Comparison of ENCODE assay signal across 8 cellular contexts in the genomic region with DNA sequence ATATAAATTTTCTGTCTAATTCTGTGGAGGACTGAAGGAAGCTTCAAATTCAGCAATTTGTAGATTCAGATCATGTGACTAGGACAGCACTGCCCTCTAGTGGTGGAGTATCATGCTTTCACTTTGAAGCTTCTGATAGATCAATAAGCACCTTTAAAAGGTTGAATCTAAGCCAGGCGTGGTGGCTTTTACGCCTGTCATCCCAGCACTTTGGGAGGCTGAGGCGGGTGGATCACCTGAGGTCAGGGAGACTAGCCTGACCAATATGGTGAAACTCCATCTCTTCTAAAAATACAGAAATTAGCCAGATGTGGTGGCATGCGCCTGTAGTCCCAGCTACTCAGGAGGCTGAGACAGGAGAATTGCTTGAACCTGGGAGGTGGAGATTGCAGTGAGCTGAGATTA. TPM values are rescaled to one million over a fixed set of nuclear protein-coding genes. Genes with fewer than 3 reads are reported as not detected.
A peak's percentile ranks its signal among the peaks of the same experiment; 100 is the strongest.
DNase-seq lines count a peak whose midpoint lies in the region; ATAC-seq, FAIRE-seq and TF ChIP-seq lines count a peak whose summit lies in the region.
"Not testable (repeated sequence)": the region's sequence is repeated elsewhere in the genome, so short reads cannot be mapped to it uniquely, and the experiment has no call there.

No MANE protein-coding gene starts in this region.

- 72% methylated on average over 4 of the region's 4 CpGs for WGBS in HepG2 (ENCODE audit: low lambda C conversion rate)

- peak; percentile 45; the same call in 1 of the 2 replicates for TF ChIP-seq RAD21 in HepG2 (CRISPR knock-in tag; IDR thresholded peaks at IDR 0.05)

- in situ Hi-C loops in HepG2 (cut with HindIII; ENCODE audit: extremely low pct_ligation_motif_present, low pct_unique_long_range_greater_than_20kb) = loop anchor here (5.0 kb wide), 1 partner anchor 91 kb away; no protein-coding TSS in a partner anchor

- not testable (repeated sequence) for H3K4me3 ChIP-seq in AG04450 (ENCODE audit: low read depth, low read length); RWPE2 (ENCODE audit: severe bottlenecking); HepG2 (replicated peaks in 1 of 3; ENCODE audit: insufficient read depth in 1 of 3, low read depth in 2 of 3, low read length in 3 of 3)

- TF ChIP-seq CTCF in AG04450 (IDR thresholded peaks at IDR 0.05; ENCODE audit: low read depth, low read length) (peak; percentile 72), RWPE2 (IDR thresholded peaks at IDR 0.05; ENCODE audit: poor library complexity, severe bottlenecking) (peak; percentile 86), HepG2 (CRISPR knock-in tag; IDR thresholded peaks at IDR 0.05) (peak; percentile 78)

- peaks cover 95% of the 10 kb centered on the region for H4K20me1 ChIP-seq in HepG2 (ENCODE audit: insufficient read depth, low read length)

- not testable (repeated sequence) for TF ChIP-seq POLR2A in HepG2 (IDR thresholded peaks at IDR 0.05; ENCODE audit: insufficient read depth in 1 of 2, low read depth in 2 of 2, low read length in 2 of 2)

- H3K4me2 ChIP-seq in HepG2 (ENCODE audit: low read depth, low read length) = not testable (repeated sequence)

- H3K27ac ChIP-seq in AG04450 (ENCODE audit: low read depth, low read length); HepG2 (ENCODE audit: extremely low read length, insufficient read depth, low read length): not testable (repeated sequence)
- peak overlapping the region; percentile 7 for H3K27ac ChIP-seq in RWPE2 (ENCODE audit: poor library complexity, severe bottlenecking)

- not testable (repeated sequence) for BruUV-seq in HepG2 (replicated peaks; lab: Mats Ljungman, UMichigan)

- not testable (repeated sequence) for H3K27ac Mint-ChIP-seq in effector memory CD8-positive, alpha-beta T cell

- not testable (repeated sequence) for H3K9me3 ChIP-seq in AG04450 (ENCODE audit: control insufficient read depth, insufficient read depth, low read length); RWPE2 (ENCODE audit: severe bottlenecking); HepG2 (ENCODE audit: low read length)

- peaks cover 46% of the 10 kb centered on the region for H3K4me1 ChIP-seq in RWPE2 (ENCODE audit: insufficient read depth, poor library complexity, severe bottlenecking)
- H3K4me1 ChIP-seq in HepG2 (ENCODE audit: insufficient read depth, low read length) = peaks cover 47% of the 10 kb centered on the region

- peaks cover 95% of the 10 kb centered on the region for H3K79me2 ChIP-seq in HepG2 (ENCODE audit: insufficient read depth, low read length)

- DNase-seq in AG04450 (ENCODE audit: low read depth, low spot score) = peak; percentile 24
- DNase-seq in NCI-H1105 treated with DMSO at 0.1 percent for 48 hours (lab: John Stamatoyannopoulos, UW) = peak; percentile 82
- DNase-seq in RWPE2 (ENCODE audit: low spot score) = not testable (repeated sequence)
- DNase-seq in activated CD8-positive, alpha-beta memory T cell treated with anti-CD3 and anti-CD28 coated beads, Interleukin-2, amount 50 U/mL, for 48 hours = peak; percentile 64
- DNase-seq in effector memory CD8-positive, alpha-beta T cell = peak; percentile 28 to 41 (median 36)
- DNase-seq in HepG2 (ENCODE audit: low spot score) = peak; percentile 68
- DNase-seq in stimulated activated CD4-positive, alpha-beta T cell treated with anti-CD3 and anti-CD28 coated beads, Interleukin-1b, Interleukin-23, amount 100 ng/mL, for 24 hours (ENCODE audit: low read depth in 4 of 4, low spot score in 1 of 4) = peak; percentile 23 to 42 (median 32)

- H3K27me3 ChIP-seq in AG04450 (ENCODE audit: control insufficient read depth, insufficient read depth, low read length); RWPE2 (ENCODE audit: insufficient read depth, poor library complexity, severe bottlenecking); HepG2 (ENCODE audit: control insufficient read depth in 1 of 2, insufficient read depth in 2 of 2, low read length in 2 of 2): not testable (repeated sequence)

- CTCF ChIA-PET in AG04450 (lab: Charles Lee) = interaction anchor here (0.6 to 3.9 kb wide), 35 partner anchors 10 to 154 kb away, joined by 3 to 70 read pairs (median 4); no protein-coding TSS in a partner anchor
- CTCF ChIA-PET in HepG2 (lab: Yijun Ruan, JAX; ENCODE audit: low intra/inter-chr PET ratio, low total read pairs) = interaction anchor here (1.5 to 1.9 kb wide), 3 partner anchors 35 to 108 kb away, joined by 8 to 12 read pairs (median 11); no protein-coding TSS in a partner anchor

- not testable (repeated sequence) for H3K4me1 Mint-ChIP-seq in effector memory CD8-positive, alpha-beta T cell (ENCODE audit: low read depth in 2 of 2)

- not testable (repeated sequence) for H3K36me3 Mint-ChIP-seq in effector memory CD8-positive, alpha-beta T cell (ENCODE audit: insufficient read depth)

- H3K9me3 Mint-ChIP-seq in effector memory CD8-positive, alpha-beta T cell = not testable (repeated sequence)

- intact Hi-C loops in HepG2 (cut with micrococcal nuclease; ENCODE audit: unreplicated experiment) = loop anchor here (1.0 to 5.0 kb wide), 2 partner anchors 91 to 106 kb away; no protein-coding TSS in a partner anchor

- H3K9ac ChIP-seq in HepG2 (ENCODE audit: insufficient read depth, low read depth, low read length) = not testable (repeated sequence)

- ATAC-seq in GM18498 (IDR thresholded peaks at IDR 0.05; ENCODE audit: unreplicated experiment) = peak; percentile 43
- ATAC-seq in RWPE2 (ENCODE audit: low read depth) = 0 out of 3 replicates have a peak, but pooled peaks have one; percentile 10
- peak; percentile 41 for ATAC-seq in effector memory CD8-positive, alpha-beta T cell (replicated peaks)
- peak; percentile 53 for ATAC-seq in HepG2

- POLR2A ChIA-PET in AG04450 (lab: Yijun Ruan, JAX) (interaction anchor here (1.1 kb wide), 1 partner anchor 110 kb away, joined by 6 read pairs; no protein-coding TSS in a partner anchor), HepG2 (lab: Yijun Ruan, JAX) (interaction anchor here (1.0 to 1.3 kb wide), 3 partner anchors 28 to 108 kb away, joined by 3 to 4 read pairs (median 3); no protein-coding TSS in a partner anchor)

- not testable (repeated sequence) for H3K4me3 Mint-ChIP-seq in effector memory CD8-positive, alpha-beta T cell

- not testable (repeated sequence) for TF ChIP-seq EP300 in HepG2 (IDR thresholded peaks at IDR 0.05; ENCODE audit: low read depth in 2 of 2, low read length in 2 of 2); HepG2 (CRISPR knock-in tag; IDR thresholded peaks at IDR 0.05; ENCODE audit: borderline replicate concordance)

- not testable (repeated sequence) for H2AFZ ChIP-seq in HepG2 (ENCODE audit: low read length)

- H3K36me3 ChIP-seq in RWPE2 (ENCODE audit: low read depth); HepG2 (replicated peaks in 1 of 2; ENCODE audit: control insufficient read depth in 1 of 2, insufficient read depth in 2 of 2, low read length in 2 of 2): not testable (repeated sequence)

- H3K27me3 Mint-ChIP-seq in effector memory CD8-positive, alpha-beta T cell = peaks cover 38 to 63% of the 10 kb centered on the region in 2 donors

- FAIRE-seq in HepG2 (lab: Jason Lieb, UNC) = peak; percentile 26

TF ChIP-seq in HepG2, 621 proteins besides CTCF, POLR2A, EP300 and RAD21 (continues in another document):
- TF ChIP-seq, protein P1, sequence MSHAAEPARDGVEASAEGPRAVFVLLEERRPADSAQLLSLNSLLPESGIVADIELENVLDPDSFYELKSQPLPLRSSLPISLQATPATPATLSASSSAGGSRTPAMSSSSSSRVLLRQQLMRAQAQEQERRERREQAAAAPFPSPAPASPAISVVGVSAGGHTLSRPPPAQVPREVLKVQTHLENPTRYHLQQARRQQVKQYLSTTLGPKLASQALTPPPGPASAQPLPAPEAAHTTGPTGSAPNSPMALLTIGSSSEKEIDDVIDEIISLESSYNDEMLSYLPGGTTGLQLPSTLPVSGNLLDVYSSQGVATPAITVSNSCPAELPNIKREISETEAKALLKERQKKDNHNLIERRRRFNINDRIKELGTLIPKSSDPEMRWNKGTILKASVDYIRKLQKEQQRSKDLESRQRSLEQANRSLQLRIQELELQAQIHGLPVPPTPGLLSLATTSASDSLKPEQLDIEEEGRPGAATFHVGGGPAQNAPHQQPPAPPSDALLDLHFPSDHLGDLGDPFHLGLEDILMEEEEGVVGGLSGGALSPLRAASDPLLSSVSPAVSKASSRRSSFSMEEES (CRISPR knock-in tag; IDR thresholded peaks at IDR 0.05) = peak; percentile 90
- TF ChIP-seq ONECUT2 (CRISPR knock-in tag; IDR thresholded peaks at IDR 0.05) = 0 out of 2 replicates have a peak, but pooled peaks have one; percentile 67
- TF ChIP-seq FOXA1 (IDR thresholded peaks at IDR 0.05) = not testable (repeated sequence)
- TF ChIP-seq FOXA1 (CRISPR knock-in tag; IDR thresholded peaks at IDR 0.05) = peak; percentile 35; the same call in 1 of the 2 replicates
- TF ChIP-seq ZMYM4 (CRISPR knock-in tag; IDR thresholded peaks at IDR 0.05) = 0 out of 2 replicates have a peak, but pooled peaks have one; percentile 36

RNA-seq across cellular contexts. Expression of a gene that starts 56.3 kb away (rescaled TPM):
- polyA plus RNA-seq in AG04450 (2011; rRNA removed) (9.9 and 25.2 TPM in 2 replicates), HepG2 (2011; rRNA removed) (6.5 and 9.5 TPM in 2 replicates)
- 29.1 and 40.9 TPM in 2 replicates for polyA minus RNA-seq in AG04450 (2011; rRNA and poly(A)+ RNA removed)
- 46.0 and 46.3 TPM in 2 replicates for total RNA-seq in HepG2 (2016; rRNA removed; fragmentation: Illumina TruSeq; extraction: Trizol)
- 27.3 and 31.8 TPM in 2 replicates for total RNA-seq in HepG2 (2016; cell fraction: cytosol; rRNA removed; fragmentation: Illumina TruSeq; extraction: Trizol; ENCODE audit: low read depth)
- 36.6 and 47.1 TPM in 2 replicates for total RNA-seq in HepG2 (2016; cell fraction: insoluble cytoplasmic fraction; rRNA removed; fragmentation: Illumina TruSeq; extraction: Trizol)
- 57.4 and 59.2 TPM in 2 replicates for total RNA-seq in HepG2 (2016; cell fraction: membrane; rRNA removed; fragmentation: Illumina TruSeq; extraction: Trizol)
- total RNA-seq in HepG2 (2016; cell fraction: nucleus; rRNA removed; fragmentation: Illumina TruSeq; extraction: Trizol) = 59.9 and 71.5 TPM in 2 replicates
- 3.6 and 6.7 TPM in 2 replicates for polyA plus RNA-seq in HepG2 (2011; cell fraction: cytosol; rRNA removed)
- polyA plus RNA-seq in HepG2 (2011; cell fraction: nucleus; rRNA removed) = 29.6 and 44.5 TPM in 2 replicates
- 93.3 and 101 TPM in 2 replicates for polyA plus RNA-seq in HepG2 (2012)
- 22.3 and 25.9 TPM in 2 replicates for polyA plus RNA-seq in HepG2 (2016; cell fraction: cytosol; fragmentation: Illumina TruSeq; extraction: Trizol; ENCODE audit: low read depth)
- polyA plus RNA-seq in HepG2 (2016; cell fraction: insoluble cytoplasmic fraction; fragmentation: Illumina TruSeq; extraction: Trizol; ENCODE audit: low read depth) = 65.2 and 84.9 TPM in 2 replicates
- 59.1 and 66.3 TPM in 2 replicates for polyA plus RNA-seq in HepG2 (2016; cell fraction: membrane; fragmentation: Illumina TruSeq; extraction: Trizol; ENCODE audit: low read depth)
- polyA plus RNA-seq in HepG2 (2016; cell fraction: nucleus; fragmentation: Illumina TruSeq; extraction: Trizol; ENCODE audit: insufficient read depth, low read depth) = 115 and 116 TPM in 2 replicates
- polyA minus RNA-seq in HepG2 (2011; rRNA and poly(A)+ RNA removed; ENCODE audit: low replicate concordance) = 11.7 TPM in 1 of 2 replicates, not detected in the other
- 13.2 and 23.5 TPM in 2 replicates for polyA minus RNA-seq in HepG2 (2011; cell fraction: cytosol; rRNA and poly(A)+ RNA removed)
- polyA minus RNA-seq in HepG2 (2011; cell fraction: nucleus; rRNA and poly(A)+ RNA removed) = 110 and 124 TPM in 2 replicates
